In genomic region chr2:86297382-86298147, GRCh38 we compare ENCODE assay signal across 11 cellular contexts. TPM values are rescaled to one million over a fixed set of nuclear protein-coding genes. Genes with fewer than 3 reads are reported as not detected.
DNase-seq lines count a peak whose midpoint lies in the region; ATAC-seq and TF ChIP-seq lines count a peak whose summit lies in the region.
"Had no signal": no experiment of that assay in that cellular context is flagged by ENCODE, and none has a peak within 500 bp of the region (broad histone marks: within the 10 kb centered on the region; RNA-seq: fewer than 3 reads in every experiment).

No MANE protein-coding gene starts in this region.

- no peak overlapping the region for H3K4me3 Mint-ChIP-seq in endothelial cell (ENCODE audit: unreplicated experiment)
- no peak overlapping the region for H3K4me3 Mint-ChIP-seq in naive thymus-derived CD8-positive, alpha-beta T cell

- DNase-seq in DMS53 (lab: John Stamatoyannopoulos, UW) (peak; percentile 54), DMS53 treated with DMSO at 0.1 percent for 48 hours (lab: John Stamatoyannopoulos, UW; ENCODE audit: unreplicated experiment) (no peak), NCI-H69 (lab: John Stamatoyannopoulos, UW) (peak; percentile 6), endothelial cell (ENCODE audit: low spot score) (no peak), NCI-H1417 treated with DMSO at 0.1 percent for 48 hours (lab: John Stamatoyannopoulos, UW) (no peak), GOT3 (lab: John Stamatoyannopoulos, UW) (no peak)
- no peak for DNase-seq in naive thymus-derived CD8-positive, alpha-beta T cell
- DNase-seq: 8988T; ovary; stimulated activated CD8-positive, alpha-beta memory T cell treated with anti-CD3 and anti-CD28 coated beads, Interleukin-4, amount 100 ng/mL, for 48 hours had no signal

- H3K36me3 ChIP-seq in rectal smooth muscle tissue (ENCODE audit: control insufficient read depth, insufficient read depth, low read length), result no peaks in the 10 kb centered on the region
- H3K36me3 ChIP-seq: ovary had no signal

- POLR2A ChIA-PET in naive thymus-derived CD8-positive, alpha-beta T cell (lab: Charles Lee), result no interaction called here

- H3K4me1 ChIP-seq in rectal smooth muscle tissue (ENCODE audit: control insufficient read depth, insufficient read depth, low read length), result peaks cover 35% of the 10 kb centered on the region

- peaks cover 7% of the 10 kb centered on the region for H3K27me3 Mint-ChIP-seq in endothelial cell (ENCODE audit: unreplicated experiment)
- H3K27me3 Mint-ChIP-seq in naive thymus-derived CD8-positive, alpha-beta T cell, result peaks cover 10 to 19% (median 15%) of the 10 kb centered on the region in 5 donors

- ATAC-seq in naive thymus-derived CD8-positive, alpha-beta T cell, result no peak

- H3K27ac ChIP-seq in rectal smooth muscle tissue (ENCODE audit: low read depth, low read length), result peak overlapping the region; percentile 71
- H3K27ac ChIP-seq: ovary had no signal

- H3K4me3 ChIP-seq in rectal smooth muscle tissue (ENCODE audit: low read length), result no peak overlapping the region
- H3K4me3 ChIP-seq: ovary had no signal

- H3K4me1 Mint-ChIP-seq in endothelial cell (ENCODE audit: unreplicated experiment), result peaks cover 23% of the 10 kb centered on the region
- H3K4me1 Mint-ChIP-seq in naive thymus-derived CD8-positive, alpha-beta T cell, result no peaks in the 10 kb centered on the region

- no peaks in the 10 kb centered on the region for H3K9me3 Mint-ChIP-seq in endothelial cell (ENCODE audit: unreplicated experiment)
- no peaks in the 10 kb centered on the region for H3K9me3 Mint-ChIP-seq in naive thymus-derived CD8-positive, alpha-beta T cell

- no peak for TF ChIP-seq CTCF in endothelial cell (IDR thresholded peaks at IDR 0.05; ENCODE audit: unreplicated experiment)

- H3K36me3 Mint-ChIP-seq in endothelial cell (ENCODE audit: low read depth, unreplicated experiment), result no peaks in the 10 kb centered on the region
- no peaks in the 10 kb centered on the region for H3K36me3 Mint-ChIP-seq in naive thymus-derived CD8-positive, alpha-beta T cell

- no peak overlapping the region for H3K9ac ChIP-seq in rectal smooth muscle tissue (ENCODE audit: low read length)

- no peaks in the 10 kb centered on the region for H3K27me3 ChIP-seq in rectal smooth muscle tissue (ENCODE audit: control insufficient read depth, insufficient read depth, low read length)
- H3K27me3 ChIP-seq: ovary had no signal

- H3K27ac Mint-ChIP-seq in endothelial cell (ENCODE audit: unreplicated experiment), result peak overlapping the region; percentile 43
- H3K27ac Mint-ChIP-seq in naive thymus-derived CD8-positive, alpha-beta T cell, result no peak overlapping the region

RNA-seq across cellular contexts. Expression of gene REEP1, which starts 39.9 kb away (rescaled TPM):
- total RNA-seq in endothelial cell (ENCODE audit: unreplicated experiment), result 0.62 TPM
- under 1 TPM in 1 of 2 experiments, not detected in 1; 0.10 TPM for total RNA-seq in naive thymus-derived CD8-positive, alpha-beta T cell
- not detected for polyA plus RNA-seq in naive thymus-derived CD8-positive, alpha-beta T cell

Comparison
In these comparisons a context has a peak if more than half of its experiments do, and no peak if none do; other contexts are left out.
1. DNase-seq: peak in DMS53 (single experiment) and NCI-H69 (single experiment); none in DMS53 treated with DMSO at 0.1 percent for 48 hours (single experiment), endothelial cell (single experiment), NCI-H1417 treated with DMSO at 0.1 percent for 48 hours (single experiment), naive thymus-derived CD8-positive, alpha-beta T cell (0 of 10) and GOT3 (single experiment).